ENCODE assay signal across 9 cellular contexts in the genomic region with DNA sequence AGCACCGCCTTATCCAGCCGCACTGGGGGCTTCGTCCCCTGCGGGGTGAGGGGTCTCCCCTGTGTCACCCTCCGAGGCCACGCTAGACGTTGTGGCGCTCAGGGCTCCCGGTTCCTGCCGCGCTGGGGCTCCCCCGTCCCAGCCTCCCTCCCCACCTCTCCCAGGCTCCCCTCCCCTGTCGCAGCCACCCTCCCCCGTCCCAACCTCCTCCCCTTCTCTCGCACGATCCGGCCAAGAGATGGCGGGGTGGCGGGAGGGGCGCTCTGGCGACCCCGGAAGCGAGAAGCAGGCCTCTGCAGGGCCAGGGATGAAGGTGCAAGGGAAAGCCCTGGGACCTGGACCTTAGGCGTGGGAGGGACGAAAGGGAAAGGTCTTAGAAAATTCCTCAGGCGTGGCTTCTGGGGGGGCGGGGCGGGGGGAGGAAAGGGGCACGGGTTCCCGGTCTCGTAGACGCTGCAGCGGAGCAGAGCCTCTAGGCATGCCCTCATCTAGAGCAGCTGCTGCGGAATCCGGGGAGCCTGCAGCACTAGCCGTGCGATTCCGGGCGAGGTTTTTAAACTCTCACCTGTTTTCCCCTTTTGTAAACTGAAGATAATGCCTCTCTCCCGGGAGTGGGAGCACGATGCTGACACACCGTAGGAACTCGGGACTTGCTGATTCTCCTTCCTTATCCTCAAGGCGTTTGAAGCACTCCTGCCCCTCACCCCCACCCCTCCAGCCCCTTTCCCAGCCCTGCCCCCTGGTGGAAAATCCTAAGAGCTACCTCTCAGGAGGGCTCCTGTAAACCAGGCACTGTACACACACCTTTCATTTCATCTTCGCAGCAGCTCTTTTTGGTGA. TPM values are rescaled to one million over a fixed set of nuclear protein-coding genes. Genes with fewer than 3 reads are reported as not detected.
DNase-seq lines count a peak whose midpoint lies in the region; FAIRE-seq and TF ChIP-seq lines count a peak whose summit lies in the region.
"Had no signal": no experiment of that assay in that cellular context is flagged by ENCODE, and none has a peak within 500 bp of the region (broad histone marks: within the 10 kb centered on the region; RNA-seq: fewer than 3 reads in every experiment).

No MANE protein-coding gene starts in this region.

- H3K27me3 Mint-ChIP-seq in activated CD4-positive, alpha-beta T cell treated with anti-CD3 and anti-CD28 coated beads, Interleukin-2, amount 10 ng/mL, durations not matched to agents 24 days and 14 days: peaks cover 77% of the 10 kb centered on the region

- TF ChIP-seq CTCF in GM06990 (IDR thresholded peaks at IDR 0.05; ENCODE audit: insufficient read depth, low read length, poor library complexity, severe bottlenecking): peak; percentile 66
- peak; percentile 44 to 58 (median 48) for TF ChIP-seq CTCF in H1 (IDR thresholded peaks at IDR 0.05; ENCODE audit: control extremely low read depth in 1 of 3, insufficient read depth in 1 of 3, low read depth in 1 of 3, low read length in 3 of 3)
- peak in 2 of 6 experiments; percentile 17 to 45 for TF ChIP-seq CTCF in thyroid gland (IDR thresholded peaks at IDR 0.05)

- no peak overlapping the region for H2AK5ac ChIP-seq in H1 (ENCODE audit: low read depth, low read length)

- H3K36me3 ChIP-seq in GM06990 (ENCODE audit: control insufficient read depth, insufficient read depth, low read length) (no peaks in the 10 kb centered on the region), H1 (ENCODE audit: control insufficient read depth in 2 of 4, insufficient read depth in 4 of 4, low read length in 3 of 4) (no peaks in the 10 kb centered on the region), mucosa of stomach (ENCODE audit: control insufficient read depth, insufficient read depth, low read length) (no peaks in the 10 kb centered on the region), thyroid gland (no peaks in the 10 kb centered on the region)

- no peak overlapping the region for H4K8ac ChIP-seq in H1 (ENCODE audit: extremely low read depth, insufficient read depth, low read length)

- no peak overlapping the region for H4K91ac ChIP-seq in H1 (replicated peaks; ENCODE audit: insufficient read length, low read length)

- H3K18ac ChIP-seq in H1 (ENCODE audit: extremely low read depth, low read length): peak overlapping the region; percentile 49; the same call in 1 of the 2 replicates

- no peaks in the 10 kb centered on the region for H3K79me2 ChIP-seq in H1 (ENCODE audit: control insufficient read depth in 1 of 2, insufficient read depth in 2 of 2, low read length in 2 of 2)

- H3K23ac ChIP-seq in H1 (ENCODE audit: insufficient read length): no peak overlapping the region

- CTCF ChIA-PET in H1 (lab: Charles Lee; ENCODE audit: partially characterized antibody): interaction anchor here (0.8 to 14.9 kb wide), 20 partner anchors 9 to 64 kb away, joined by 3 to 332 read pairs (median 4); partner anchors contain the start of genes KCNJ1, KCNJ5 and TP53AIP1

- H3K4me1 Mint-ChIP-seq in activated CD4-positive, alpha-beta T cell treated with anti-CD3 and anti-CD28 coated beads, Interleukin-2, amount 10 ng/mL, durations not matched to agents 24 days and 14 days: peaks cover 12% of the 10 kb centered on the region

- POLR2A ChIA-PET in H1 (lab: Charles Lee; ENCODE audit: partially characterized antibody): interaction anchor here (1.0 to 2.7 kb wide), 3 partner anchors 11 to 15 kb away, joined by 3 to 19 read pairs (median 4); partner anchors contain the start of gene KCNJ5

- no peak overlapping the region for H3K4ac ChIP-seq in H1 (replicated peaks; ENCODE audit: insufficient read length, low read depth, low read length)

- H3K9me3 ChIP-seq in H1 (ENCODE audit: insufficient read depth in 2 of 2, low read depth in 1 of 2, low read length in 1 of 2) (no peaks in the 10 kb centered on the region; a peak in 2 of 4 replicates), mucosa of stomach (ENCODE audit: control insufficient read depth, low read length) (no peaks in the 10 kb centered on the region), thyroid gland (no peaks in the 10 kb centered on the region)

- peak; percentile 28 for FAIRE-seq in H1 (lab: Jason Lieb, UNC)

- TF ChIP-seq POLR2A in H1 (IDR thresholded peaks at IDR 0.05; ENCODE audit: control extremely low read depth in 1 of 2, low read depth in 2 of 2, low read length in 2 of 2) (no peak), thyroid gland (IDR thresholded peaks at IDR 0.05) (no peak)

- H4K5ac ChIP-seq in H1 (ENCODE audit: insufficient read length, low read depth, low read length): no peak overlapping the region

- peak overlapping the region; percentile 72 for H3K4me3 Mint-ChIP-seq in activated CD4-positive, alpha-beta T cell treated with anti-CD3 and anti-CD28 coated beads, Interleukin-2, amount 10 ng/mL, durations not matched to agents 24 days and 14 days

- no peak for TF ChIP-seq EP300 in H1 (IDR thresholded peaks at IDR 0.05; ENCODE audit: borderline replicate concordance in 1 of 2, low read depth in 2 of 2, low read length in 2 of 2)

- H3K27ac ChIP-seq in H1 (ENCODE audit: low read depth, low read length) (no peak overlapping the region), thyroid gland (peak overlapping the region; percentile 43 to 68 (median 68))

- no peak overlapping the region for H3K14ac ChIP-seq in H1 (ENCODE audit: insufficient read length)

- intact Hi-C loops in activated CD4-positive, alpha-beta T cell treated with anti-CD3 and anti-CD28 coated beads, Interleukin-2, amount 10 ng/mL, durations not matched to agents 24 days and 14 days (cut with micrococcal nuclease): loop anchor here (2.0 to 10.0 kb wide), 2 partner anchors 15 to 149 kb away; partner anchors contain the start of gene KCNJ5
- intact Hi-C loops in thyroid gland (cut with DNase I): no loop called here

- no peak overlapping the region for H2BK15ac ChIP-seq in H1 (ENCODE audit: low read length)

- H3K36me3 Mint-ChIP-seq in activated CD4-positive, alpha-beta T cell treated with anti-CD3 and anti-CD28 coated beads, Interleukin-2, amount 10 ng/mL, durations not matched to agents 24 days and 14 days (ENCODE audit: low read depth): no peaks in the 10 kb centered on the region

- peaks cover 6% of the 10 kb centered on the region; the same call in 1 of the 2 replicates for H3K23me2 ChIP-seq in H1 (ENCODE audit: low read depth, low read length)

- no peak overlapping the region for H2AFZ ChIP-seq in H1 (ENCODE audit: low read length)

- peaks cover 2 to 14% of the 10 kb centered on the region in 2 experiments for H4K20me1 ChIP-seq in H1 (replicated peaks in 1 of 2; ENCODE audit: control insufficient read depth in 1 of 2, insufficient read depth in 2 of 2, low read length in 2 of 2)

- H3K79me1 ChIP-seq in H1 (ENCODE audit: low read depth, low read length): no peaks in the 10 kb centered on the region

- WGBS in H1 (ENCODE audit: extremely low coverage in 1 of 2, insufficient coverage in 1 of 2, insufficient read length in 1 of 2, insufficient replicate concordance in 2 of 2, low coverage in 1 of 2, low lambda C conversion rate in 2 of 2, missing lambda C conversion rate in 1 of 2), 2 experiments: 4% methylated on average over 21 of the region's 45 CpGs; no CpG with 5 or more reads in 1 of the 2 experiments
- WGBS in thyroid gland, 2 donors: 4% methylated on average over 20 to 44 of the region's 45 CpGs

- H2BK12ac ChIP-seq in H1 (ENCODE audit: low read depth, low read length): no peak overlapping the region

- H3K4me1 ChIP-seq in H1 (replicated peaks in 1 of 4; ENCODE audit: control insufficient read depth in 3 of 4, insufficient read depth in 4 of 4, low read length in 3 of 4) (peaks cover 11 to 30% (median 23%) of the 10 kb centered on the region in 4 experiments), mucosa of stomach (ENCODE audit: control insufficient read depth, insufficient read depth, low read length) (peaks cover 33% of the 10 kb centered on the region), thyroid gland (peaks cover 4 to 8% of the 10 kb centered on the region in 2 donors)

- H2BK5ac ChIP-seq in H1 (ENCODE audit: low read depth, low read length): no peak overlapping the region

- H3K9ac ChIP-seq in H1 (replicated peaks in 1 of 4; ENCODE audit: extremely low read depth in 1 of 4, low read depth in 3 of 4, low read length in 3 of 4) (no peak overlapping the region), mucosa of stomach (ENCODE audit: low read length) (peak overlapping the region; percentile 45)

- DNase-seq in GM06990 (ENCODE audit: extremely low read depth, insufficient read length) (no peak), H4 (ENCODE audit: low spot score) (peak; percentile 63), NCI-H1105 (lab: John Stamatoyannopoulos, UW) (peak; percentile 74), H1 (ENCODE audit: low read depth in 1 of 2, low spot score in 2 of 2) (peak in 1 of 2 experiments; percentile 80), thyroid gland (peak; percentile 68 to 76), cortex of kidney (lab: John Stamatoyannopoulos, UW) (no peak)
- DNase-seq in activated CD4-positive, alpha-beta T cell treated with anti-CD3 and anti-CD28 coated beads, Interleukin-2, amount 10 ng/mL, durations not matched to agents 24 days and 14 days: peak; percentile 75

- no peak overlapping the region for H2BK20ac ChIP-seq in H1 (ENCODE audit: low read length)

- H3K27me3 ChIP-seq in GM06990 (replicated peaks; ENCODE audit: control insufficient read depth, insufficient read depth, low read length): peaks cover 3% of the 10 kb centered on the region; the same call in 1 of the 2 replicates
- peaks cover 45 to 67% (median 61%) of the 10 kb centered on the region in 4 experiments for H3K27me3 ChIP-seq in H1 (replicated peaks in 1 of 4; ENCODE audit: control insufficient read depth in 3 of 4, extremely low read depth in 1 of 4, insufficient read depth in 3 of 4, low read length in 3 of 4)
- peaks cover 23% of the 10 kb centered on the region for H3K27me3 ChIP-seq in mucosa of stomach (ENCODE audit: control insufficient read depth, insufficient read depth, low read length)
- H3K27me3 ChIP-seq in thyroid gland: no peaks in the 10 kb centered on the region

- no peaks in the 10 kb centered on the region for H3K9me3 Mint-ChIP-seq in activated CD4-positive, alpha-beta T cell treated with anti-CD3 and anti-CD28 coated beads, Interleukin-2, amount 10 ng/mL, durations not matched to agents 24 days and 14 days

- no peak overlapping the region for H3K56ac ChIP-seq in H1 (replicated peaks; ENCODE audit: insufficient read length, low read depth, low read length)

- H2BK120ac ChIP-seq in H1 (replicated peaks; ENCODE audit: low read depth, low read length): no peak overlapping the region

- TF ChIP-seq RAD21 in H1 (IDR thresholded peaks at IDR 0.05 in 1 of 2, conservative IDR thresholded peaks at IDR 0.05 in 1 of 2; ENCODE audit: low read depth in 2 of 2, low read length in 2 of 2): peak; percentile 25 to 39; a peak in 2 of 4 replicates

- no peak overlapping the region for H3K27ac Mint-ChIP-seq in activated CD4-positive, alpha-beta T cell treated with anti-CD3 and anti-CD28 coated beads, Interleukin-2, amount 10 ng/mL, durations not matched to agents 24 days and 14 days

- peak overlapping the region; percentile 80 to 84 for H3K4me2 ChIP-seq in H1 (ENCODE audit: insufficient read depth in 1 of 2, low read depth in 2 of 2, low read length in 2 of 2)

- H3K4me3 ChIP-seq in GM06990 (replicated peaks; ENCODE audit: low read depth, low read length): peak overlapping the region; percentile 52
- peak overlapping the region; percentile 49 to 68 (median 54) for H3K4me3 ChIP-seq in H1 (ENCODE audit: extremely low read depth in 1 of 4, insufficient read depth in 2 of 4, low read depth in 3 of 4, low read length in 4 of 4)
- no peak overlapping the region for H3K4me3 ChIP-seq in mucosa of stomach (ENCODE audit: low read length)
- peak overlapping the region in 2 of 3 donors; percentile 40 to 62 for H3K4me3 ChIP-seq in thyroid gland (replicated peaks in 1 of 3)

RNA-seq across cellular contexts. Expression of gene KCNJ5, which starts 14.4 kb away (rescaled TPM):
- total RNA-seq in H4 (2014; rRNA removed; shearing (Covaris generic)): not detected in 2 replicates
- not detected in 2 replicates for total RNA-seq in activated CD4-positive, alpha-beta T cell treated with anti-CD3 and anti-CD28 coated beads, Interleukin-2, amount 10 ng/mL, durations not matched to agents 24 days and 14 days
- total RNA-seq in H1 (2021; fragmentation: NEBNext Ultra II Directional; extraction: Animal tissue kit (Norgen Biotek cat#: 25700)): not detected in 2 replicates
- 0.03 and 0.05 TPM in 2 replicates for polyA plus RNA-seq in H1 (2011; rRNA removed)
- polyA plus RNA-seq in H1 (2011; cell fraction: cytosol; rRNA removed): 0.03 TPM
- polyA plus RNA-seq in H1 (2011; cell fraction: nucleus; rRNA removed): 0.10 TPM
- 0.03 to 0.09 TPM in 2 of 4 replicates, not detected in the others for polyA plus RNA-seq in H1 (2012, experiment 1 of 2)
- not detected for polyA plus RNA-seq in H1 (2012, experiment 2 of 2)
- polyA plus RNA-seq in H1 (2013, experiment 1 of 2): not detected
- not detected for polyA plus RNA-seq in H1 (2013, experiment 2 of 2)
- 0.13 TPM in 1 of 2 replicates, not detected in the other for polyA minus RNA-seq in H1 (2011; rRNA and poly(A)+ RNA removed)
- 0.22 TPM for polyA minus RNA-seq in H1 (2011; cell fraction: cytosol; rRNA and poly(A)+ RNA removed)
- not detected for polyA minus RNA-seq in H1 (2011; cell fraction: nucleus; rRNA and poly(A)+ RNA removed)
- total RNA-seq in thyroid gland: 1 to 10 TPM in 2 of 4 donors, under 1 TPM in 2; 0.40 to 2.7 (median 1.2) TPM

RNA-seq across cellular contexts. Expression of gene TP53AIP1, which starts 37.1 kb away (rescaled TPM):
- not detected in 2 replicates for total RNA-seq in H4 (2014; rRNA removed; shearing (Covaris generic))
- not detected in 2 replicates for total RNA-seq in activated CD4-positive, alpha-beta T cell treated with anti-CD3 and anti-CD28 coated beads, Interleukin-2, amount 10 ng/mL, durations not matched to agents 24 days and 14 days
- total RNA-seq in H1 (2021; fragmentation: NEBNext Ultra II Directional; extraction: Animal tissue kit (Norgen Biotek cat#: 25700)): not detected in 2 replicates
- polyA plus RNA-seq in H1 (2011; rRNA removed): 0.03 TPM in 1 of 2 replicates, not detected in the other
- 0.04 TPM for polyA plus RNA-seq in H1 (2011; cell fraction: cytosol; rRNA removed)
- polyA plus RNA-seq in H1 (2011; cell fraction: nucleus; rRNA removed): 0.19 TPM
- 0.18 to 0.25 TPM in 2 of 4 replicates, not detected in the others for polyA plus RNA-seq in H1 (2012, experiment 1 of 2)
- polyA plus RNA-seq in H1 (2012, experiment 2 of 2): not detected
- 0.04 TPM for polyA plus RNA-seq in H1 (2013, experiment 1 of 2)
- polyA plus RNA-seq in H1 (2013, experiment 2 of 2): 0.02 TPM
- not detected in 2 replicates for polyA minus RNA-seq in H1 (2011; rRNA and poly(A)+ RNA removed)
- not detected for polyA minus RNA-seq in H1 (2011; cell fraction: cytosol; rRNA and poly(A)+ RNA removed)
- 0.70 TPM for polyA minus RNA-seq in H1 (2011; cell fraction: nucleus; rRNA and poly(A)+ RNA removed)
- total RNA-seq in thyroid gland: not detected
- total RNA-seq: glomerular endothelial cell had no signal

RNA-seq across cellular contexts. Expression of gene KCNJ1, which starts 38.5 kb away (rescaled TPM):
- not detected in 2 replicates for total RNA-seq in H4 (2014; rRNA removed; shearing (Covaris generic))
- not detected in 2 replicates for total RNA-seq in activated CD4-positive, alpha-beta T cell treated with anti-CD3 and anti-CD28 coated beads, Interleukin-2, amount 10 ng/mL, durations not matched to agents 24 days and 14 days
- total RNA-seq in H1 (2021; fragmentation: NEBNext Ultra II Directional; extraction: Animal tissue kit (Norgen Biotek cat#: 25700)): 0.15 and 0.17 TPM in 2 replicates
- polyA plus RNA-seq in H1 (2011; rRNA removed): 0.19 and 0.23 TPM in 2 replicates
- 0.14 TPM for polyA plus RNA-seq in H1 (2011; cell fraction: cytosol; rRNA removed)
- polyA plus RNA-seq in H1 (2011; cell fraction: nucleus; rRNA removed): 0.14 TPM
- 0.17 to 0.64 TPM (median 0.23 TPM) in 4 replicates for polyA plus RNA-seq in H1 (2012, experiment 1 of 2)
- polyA plus RNA-seq in H1 (2012, experiment 2 of 2): not detected
- 0.12 TPM for polyA plus RNA-seq in H1 (2013, experiment 1 of 2)
- polyA plus RNA-seq in H1 (2013, experiment 2 of 2): 0.11 TPM
- 0.06 and 0.22 TPM in 2 replicates for polyA minus RNA-seq in H1 (2011; rRNA and poly(A)+ RNA removed)
- not detected for polyA minus RNA-seq in H1 (2011; cell fraction: cytosol; rRNA and poly(A)+ RNA removed)
- 0.10 TPM for polyA minus RNA-seq in H1 (2011; cell fraction: nucleus; rRNA and poly(A)+ RNA removed)
- total RNA-seq in thyroid gland: under 1 TPM in 2 of 4 donors, not detected in 2; 0.11 to 0.81 TPM
- total RNA-seq: glomerular endothelial cell had no signal

Comparison
In these comparisons a context has a peak if more than half of its experiments do, and no peak if none do; other contexts are left out.
1. DNase-seq: peak in H4 (single experiment), NCI-H1105 (single experiment), activated CD4-positive, alpha-beta T cell treated with anti-CD3 and anti-CD28 coated beads, Interleukin-2, amount 10 ng/mL, durations not matched to agents 24 days and 14 days (single experiment) and thyroid gland (2 of 2); none in GM06990 (single experiment) and cortex of kidney (single experiment).